Comparison of ENCODE assay signal across 10 cellular contexts in the genomic region with DNA sequence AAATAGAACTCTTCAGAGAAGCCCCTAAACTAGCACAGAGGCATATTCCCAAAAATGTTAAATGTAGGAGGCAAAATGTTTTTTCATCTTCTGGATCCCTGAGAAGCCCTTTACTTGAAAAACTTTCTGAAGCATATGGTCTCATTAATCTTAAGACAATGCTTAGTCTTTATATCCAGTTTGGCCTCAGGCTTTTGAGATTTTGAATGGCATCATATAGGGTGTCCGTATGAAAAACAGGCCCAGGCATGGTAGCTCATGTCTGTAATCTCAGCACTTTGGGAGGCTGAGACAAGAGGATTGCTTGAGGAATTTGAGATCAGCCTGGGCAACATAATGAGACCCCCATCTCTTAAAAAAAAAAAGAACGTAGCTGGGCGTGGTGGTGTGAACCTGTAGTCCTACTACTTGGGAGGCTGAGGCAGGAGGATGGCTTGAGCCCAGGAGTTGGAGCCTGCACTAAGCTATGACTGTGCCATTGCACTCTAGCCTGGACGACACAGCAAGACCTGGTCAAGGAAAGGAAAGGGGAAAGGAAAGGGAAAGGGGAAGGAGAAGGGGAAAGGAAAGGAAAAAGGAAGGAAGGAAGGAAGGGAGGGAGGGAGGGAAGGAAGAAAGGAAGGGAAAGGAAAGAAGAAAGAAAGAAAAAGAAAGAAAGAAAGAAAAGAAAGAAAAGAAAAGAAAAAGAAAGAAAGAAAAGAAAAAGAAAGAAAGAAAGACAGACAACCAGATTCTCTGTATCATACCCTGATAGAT.
DNase-seq lines count a peak whose midpoint lies in the region; ATAC-seq, FAIRE-seq and TF ChIP-seq lines count a peak whose summit lies in the region.
"Had no signal": no experiment of that assay in that cellular context is flagged by ENCODE, and none has a peak within 500 bp of the region (broad histone marks: within the 10 kb centered on the region; RNA-seq: fewer than 3 reads in every experiment).

No MANE protein-coding gene starts in this region.

- peak overlapping the region; percentile 15 for H3K4me3 Mint-ChIP-seq in natural killer cell treated with Interleukin-12 subunit alpha and Interleukin-12 subunit beta and Interleukin-15 and Interleukin-18, amount 100 ng/mL, for 72 hours
- no peak overlapping the region for H3K4me3 Mint-ChIP-seq in type B pancreatic cell

- no peaks in the 10 kb centered on the region for H4K20me1 ChIP-seq in PC-3 (ENCODE audit: low read length)

- H3K4me3 ChIP-seq in PC-3 (ENCODE audit: low read length): peak overlapping the region; percentile 64; the same call in 1 of the 2 replicates
- H3K4me3 ChIP-seq: testis had no signal

- H3K27me3 ChIP-seq in PC-3 (ENCODE audit: low read length): no peaks in the 10 kb centered on the region
- H3K27me3 ChIP-seq: testis had no signal

- no peaks in the 10 kb centered on the region for H3K9me2 ChIP-seq in PC-3 (replicated peaks; ENCODE audit: low read length)

- H3K9me3 ChIP-seq in PC-3 (ENCODE audit: low read length): no peaks in the 10 kb centered on the region
- H3K9me3 ChIP-seq: testis had no signal

- no peaks in the 10 kb centered on the region for H3K27me3 Mint-ChIP-seq in natural killer cell treated with Interleukin-12 subunit alpha and Interleukin-12 subunit beta and Interleukin-15 and Interleukin-18, amount 100 ng/mL, for 72 hours
- no peaks in the 10 kb centered on the region for H3K27me3 Mint-ChIP-seq in type B pancreatic cell

- H3K36me3 Mint-ChIP-seq in natural killer cell treated with Interleukin-12 subunit alpha and Interleukin-12 subunit beta and Interleukin-15 and Interleukin-18, amount 100 ng/mL, for 72 hours: peaks cover 33% of the 10 kb centered on the region
- peaks cover 13% of the 10 kb centered on the region for H3K36me3 Mint-ChIP-seq in type B pancreatic cell

- no peaks in the 10 kb centered on the region for H3F3A ChIP-seq in PC-3 (ENCODE audit: low read length, unreplicated experiment)

- ATAC-seq in PC-3: no peak
- ATAC-seq in natural killer cell treated with Interleukin-12 subunit alpha and Interleukin-12 subunit beta and Interleukin-15 and Interleukin-18, amount 100 ng/mL, for 72 hours: no peak
- no peak for ATAC-seq in GM19455 (IDR thresholded peaks at IDR 0.05; ENCODE audit: unreplicated experiment)

- DNase-seq in PC-3 (no peak), type B pancreatic cell (ENCODE audit: extremely low spot score, unreplicated experiment) (no peak), NCI-H2171 treated with DMSO at 0.1 percent for 48 hours (lab: John Stamatoyannopoulos, UW) (no peak), islet precursor cell (no peak)
- no peak for DNase-seq in natural killer cell treated with Interleukin-12 subunit alpha and Interleukin-12 subunit beta and Interleukin-15 and Interleukin-18, amount 100 ng/mL, for 72 hours (ENCODE audit: low spot score)
- DNase-seq: testis had no signal

- peaks cover 33 to 51% of the 10 kb centered on the region in 2 donors for H3K4me1 Mint-ChIP-seq in natural killer cell treated with Interleukin-12 subunit alpha and Interleukin-12 subunit beta and Interleukin-15 and Interleukin-18, amount 100 ng/mL, for 72 hours (ENCODE audit: low read depth in 2 of 2)
- no peaks in the 10 kb centered on the region for H3K4me1 Mint-ChIP-seq in type B pancreatic cell (ENCODE audit: unreplicated experiment)

- no TSS peak for BruUV-seq in PC-3 (replicated peaks; lab: Mats Ljungman, UMichigan)

- 0 out of 2 replicates have a peak overlapping the region, but pooled peaks have one; percentile 69 for H3K9ac ChIP-seq in PC-3 (ENCODE audit: low read length)

- POLR2A ChIA-PET in PC-3 (lab: Charles Lee; ENCODE audit: unreplicated experiment): no interaction called here

- no peaks in the 10 kb centered on the region for H3K9me3 Mint-ChIP-seq in natural killer cell treated with Interleukin-12 subunit alpha and Interleukin-12 subunit beta and Interleukin-15 and Interleukin-18, amount 100 ng/mL, for 72 hours
- no peaks in the 10 kb centered on the region for H3K9me3 Mint-ChIP-seq in type B pancreatic cell
- H3K9me3 Mint-ChIP-seq: CD14-positive monocyte had no signal

- peak overlapping the region; percentile 60; the same call in 1 of the 2 replicates for H2AFZ ChIP-seq in PC-3 (ENCODE audit: low read length)

- no peaks in the 10 kb centered on the region; the same call in 1 of the 2 replicates for H3K36me3 ChIP-seq in PC-3 (ENCODE audit: low read depth, low read length)

- H3K27ac ChIP-seq in PC-3 (ENCODE audit: low read length): peak overlapping the region; percentile 86
- H3K27ac ChIP-seq in cingulate gyrus (ENCODE audit: low read depth, low read length): peak overlapping the region; percentile 91
- H3K27ac ChIP-seq: testis had no signal

- H3K4me2 ChIP-seq in PC-3 (ENCODE audit: low read length): peak overlapping the region; percentile 86

- CTCF ChIA-PET in PC-3 (lab: Charles Lee): no interaction called here

- peaks cover 5% of the 10 kb centered on the region; the same call in 1 of the 2 replicates for H3K79me2 ChIP-seq in PC-3 (ENCODE audit: low read length)

- no peak for TF ChIP-seq CTCF in PC-3 (conservative IDR thresholded peaks at IDR 0.05; ENCODE audit: low read depth, low read length)
- TF ChIP-seq CTCF in type B pancreatic cell (conservative IDR thresholded peaks at IDR 0.05): no peak

- FAIRE-seq in A204.1 (lab: Jason Lieb, UNC): peak; percentile 57

- H3K27ac Mint-ChIP-seq in natural killer cell treated with Interleukin-12 subunit alpha and Interleukin-12 subunit beta and Interleukin-15 and Interleukin-18, amount 100 ng/mL, for 72 hours: peak overlapping the region; percentile 82 to 94
- no peak overlapping the region for H3K27ac Mint-ChIP-seq in type B pancreatic cell

- intact Hi-C loops in PC-3 (cut with micrococcal nuclease): no loop called here

- peaks cover 9% of the 10 kb centered on the region for H3K4me1 ChIP-seq in PC-3 (ENCODE audit: insufficient read depth, low read length)
- H3K4me1 ChIP-seq: testis had no signal
